8 cellular contexts compared by ENCODE assay signal in the genomic region with DNA sequence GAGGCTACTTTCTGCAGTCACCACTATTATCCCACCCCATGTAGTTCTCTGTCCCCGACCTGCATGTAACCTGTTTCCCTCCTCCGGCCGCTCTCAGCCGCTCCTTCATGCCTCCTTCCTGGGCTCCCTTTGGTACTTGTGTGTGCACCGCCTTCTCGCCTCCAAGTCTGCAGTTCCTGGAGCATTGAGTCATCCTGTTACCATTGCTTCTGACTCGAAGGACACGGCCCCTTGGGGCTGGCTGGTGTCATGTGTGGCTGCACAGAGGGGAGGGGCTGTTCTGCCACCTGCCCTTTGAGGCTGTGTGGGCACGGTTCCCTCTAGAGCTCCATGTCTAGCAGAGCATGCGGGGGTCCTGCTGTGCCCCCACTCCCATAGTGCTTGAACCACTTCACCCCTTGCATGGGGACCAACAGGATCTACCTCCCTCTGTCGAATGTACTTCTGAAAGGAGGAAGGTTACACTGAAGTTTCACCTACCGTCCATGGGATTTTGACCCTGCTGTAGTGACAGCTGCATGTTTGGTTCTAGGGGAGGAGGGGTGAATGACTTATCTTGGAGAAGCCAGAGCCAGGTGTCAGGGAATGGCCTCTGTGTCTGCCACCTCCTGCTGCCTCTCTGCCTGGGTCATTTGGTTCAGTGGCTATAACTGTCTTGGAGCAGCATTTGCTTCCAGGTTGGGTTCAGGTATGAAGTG. TPM values are rescaled to one million over a fixed set of nuclear protein-coding genes. Genes with fewer than 3 reads are reported as not detected.
DNase-seq lines count a peak whose midpoint lies in the region; ATAC-seq and TF ChIP-seq lines count a peak whose summit lies in the region.

No MANE protein-coding gene starts in this region.

- H3K27ac ChIP-seq in epithelial cell of prostate = peak overlapping the region; percentile 71
- no peak overlapping the region for H3K27ac ChIP-seq in smooth muscle cell (ENCODE audit: low read depth)

- DNase-seq in AG20443 (ENCODE audit: low spot score) (peak; percentile 60), epithelial cell of prostate (ENCODE audit: low read depth, low spot score) (no peak), smooth muscle cell (lab: John Stamatoyannopoulos, UW; ENCODE audit: unreplicated experiment) (no peak)
- DNase-seq in Jurkat, Clone E6-1 (ENCODE audit: low read depth, low spot score) = peak; percentile 72
- peak; percentile 74 for DNase-seq in activated CD4-positive, alpha-beta T cell treated with anti-CD3 and anti-CD28 coated beads, Interleukin-2, amount 10 ng/mL, durations not matched to agents 7 days and 5 days

- peak overlapping the region; percentile 97 for H3K27ac Mint-ChIP-seq in activated CD4-positive, alpha-beta T cell treated with anti-CD3 and anti-CD28 coated beads, Interleukin-2, amount 10 ng/mL, durations not matched to agents 7 days and 5 days

- peaks cover 100% of the 10 kb centered on the region for H4K20me1 ChIP-seq in smooth muscle cell (ENCODE audit: low read depth)

- no peaks in the 10 kb centered on the region for H3K9me3 ChIP-seq in smooth muscle cell (replicated peaks; ENCODE audit: low read depth)

- peaks cover 6% of the 10 kb centered on the region for H3F3A ChIP-seq in smooth muscle cell (ENCODE audit: low read depth)

- POLR2A ChIA-PET in activated CD4-positive, alpha-beta T cell treated with anti-CD3 and anti-CD28 coated beads, Interleukin-2, amount 10 ng/mL, durations not matched to agents 7 days and 5 days (lab: Charles Lee) = interaction anchor here (0.5 kb wide), 1 partner anchor 33 kb away, joined by 3 read pairs; no protein-coding TSS in a partner anchor

- peaks cover 3% of the 10 kb centered on the region for H3K36me3 Mint-ChIP-seq in activated CD4-positive, alpha-beta T cell treated with anti-CD3 and anti-CD28 coated beads, Interleukin-2, amount 10 ng/mL, durations not matched to agents 7 days and 5 days (ENCODE audit: low read depth)

- peaks cover 97% of the 10 kb centered on the region for H3K4me1 Mint-ChIP-seq in activated CD4-positive, alpha-beta T cell treated with anti-CD3 and anti-CD28 coated beads, Interleukin-2, amount 10 ng/mL, durations not matched to agents 7 days and 5 days

- H3K27me3 Mint-ChIP-seq in activated CD4-positive, alpha-beta T cell treated with anti-CD3 and anti-CD28 coated beads, Interleukin-2, amount 10 ng/mL, durations not matched to agents 7 days and 5 days = no peaks in the 10 kb centered on the region

- H3K79me2 ChIP-seq in smooth muscle cell (ENCODE audit: low read depth) = peaks cover 59% of the 10 kb centered on the region

- no peak overlapping the region for H3K9ac ChIP-seq in smooth muscle cell (ENCODE audit: low read depth)

- no peaks in the 10 kb centered on the region for H3K27me3 ChIP-seq in smooth muscle cell (ENCODE audit: low read depth)

- no peak overlapping the region for H2AFZ ChIP-seq in smooth muscle cell (ENCODE audit: low read depth)

- 43% methylated on average over 12 of the region's 12 CpGs for WGBS in smooth muscle cell (ENCODE audit: low lambda C conversion rate)

- ATAC-seq in GM18861 (IDR thresholded peaks at IDR 0.05; ENCODE audit: unreplicated experiment) = peak; percentile 72
- ATAC-seq in GM21367 (IDR thresholded peaks at IDR 0.05; ENCODE audit: unreplicated experiment) = no peak
- no peak for ATAC-seq in GM21737 (IDR thresholded peaks at IDR 0.05; ENCODE audit: unreplicated experiment)

- peak overlapping the region; percentile 62 for H3K4me3 ChIP-seq in Jurkat, Clone E6-1 (ENCODE audit: low read length)
- no peak overlapping the region for H3K4me3 ChIP-seq in smooth muscle cell

- no peak for TF ChIP-seq CTCF in smooth muscle cell (IDR thresholded peaks at IDR 0.05; ENCODE audit: borderline replicate concordance, insufficient read depth, poor library complexity, severe bottlenecking)

- peaks cover 25% of the 10 kb centered on the region for H3K4me1 ChIP-seq in smooth muscle cell (ENCODE audit: low read depth)

- H3K4me3 Mint-ChIP-seq in activated CD4-positive, alpha-beta T cell treated with anti-CD3 and anti-CD28 coated beads, Interleukin-2, amount 10 ng/mL, durations not matched to agents 7 days and 5 days = peak overlapping the region; percentile 82

- H3K9me3 Mint-ChIP-seq in activated CD4-positive, alpha-beta T cell treated with anti-CD3 and anti-CD28 coated beads, Interleukin-2, amount 10 ng/mL, durations not matched to agents 7 days and 5 days = no peaks in the 10 kb centered on the region

- H3K36me3 ChIP-seq in smooth muscle cell (ENCODE audit: low read depth) = no peaks in the 10 kb centered on the region

- H3K4me2 ChIP-seq in smooth muscle cell = peak overlapping the region; percentile 67

- CTCF ChIA-PET in activated CD4-positive, alpha-beta T cell treated with anti-CD3 and anti-CD28 coated beads, Interleukin-2, amount 10 ng/mL, durations not matched to agents 7 days and 5 days (lab: Charles Lee) = interaction anchor here (1.9 kb wide), 1 partner anchor 10 kb away, joined by 5 read pairs; no protein-coding TSS in a partner anchor

RNA-seq across cellular contexts. Expression of gene BCR, which starts 39.6 kb away (rescaled TPM):
- 67.1 TPM for polyA plus RNA-seq in Jurkat, Clone E6-1 (2012; ENCODE audit: insufficient read depth, insufficient read length)
- 10 to 100 TPM; 45.6 to 48.1 TPM for total RNA-seq in activated CD4-positive, alpha-beta T cell treated with anti-CD3 and anti-CD28 coated beads, Interleukin-2, amount 10 ng/mL, durations not matched to agents 7 days and 5 days
- total RNA-seq in smooth muscle cell = 11.1 and 15.4 TPM in 2 replicates
- polyA plus RNA-seq in smooth muscle cell = 13.4 and 15.0 TPM in 2 replicates

Comparison
In these comparisons a context has a peak if more than half of its experiments do, and no peak if none do; other contexts are left out.
1. DNase-seq: peak in AG20443 (single experiment), Jurkat, Clone E6-1 (single experiment) and activated CD4-positive, alpha-beta T cell treated with anti-CD3 and anti-CD28 coated beads, Interleukin-2, amount 10 ng/mL, durations not matched to agents 7 days and 5 days (single experiment); none in epithelial cell of prostate (single experiment) and smooth muscle cell (single experiment).